1 cellular context compared by ENCODE assay signal in the genomic region with DNA sequence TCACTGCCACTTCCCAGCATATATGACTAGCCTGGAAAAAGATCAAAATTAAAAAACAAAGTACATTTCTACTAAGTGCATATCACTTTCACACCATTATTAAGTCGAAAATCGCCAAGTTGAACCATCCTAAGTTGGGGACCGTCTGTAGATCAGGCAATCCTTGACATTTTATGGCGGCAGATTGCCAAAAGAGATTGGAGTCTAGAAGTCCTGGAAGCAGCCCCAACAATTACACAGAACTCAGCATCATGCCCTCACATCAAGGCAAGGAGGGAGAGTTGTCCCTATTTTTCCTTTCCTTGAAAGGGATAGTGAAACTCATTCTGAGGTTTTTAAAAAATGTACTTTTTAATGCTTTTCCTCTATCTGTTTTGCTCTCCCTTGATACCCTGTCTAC.
TF ChIP-seq lines count a peak whose summit lies in the region.

No MANE protein-coding gene starts in this region.

TF ChIP-seq in K562, 482 proteins besides CTCF, POLR2A, EP300 and RAD21 (continued from another document):
- TF ChIP-seq, protein P1, sequence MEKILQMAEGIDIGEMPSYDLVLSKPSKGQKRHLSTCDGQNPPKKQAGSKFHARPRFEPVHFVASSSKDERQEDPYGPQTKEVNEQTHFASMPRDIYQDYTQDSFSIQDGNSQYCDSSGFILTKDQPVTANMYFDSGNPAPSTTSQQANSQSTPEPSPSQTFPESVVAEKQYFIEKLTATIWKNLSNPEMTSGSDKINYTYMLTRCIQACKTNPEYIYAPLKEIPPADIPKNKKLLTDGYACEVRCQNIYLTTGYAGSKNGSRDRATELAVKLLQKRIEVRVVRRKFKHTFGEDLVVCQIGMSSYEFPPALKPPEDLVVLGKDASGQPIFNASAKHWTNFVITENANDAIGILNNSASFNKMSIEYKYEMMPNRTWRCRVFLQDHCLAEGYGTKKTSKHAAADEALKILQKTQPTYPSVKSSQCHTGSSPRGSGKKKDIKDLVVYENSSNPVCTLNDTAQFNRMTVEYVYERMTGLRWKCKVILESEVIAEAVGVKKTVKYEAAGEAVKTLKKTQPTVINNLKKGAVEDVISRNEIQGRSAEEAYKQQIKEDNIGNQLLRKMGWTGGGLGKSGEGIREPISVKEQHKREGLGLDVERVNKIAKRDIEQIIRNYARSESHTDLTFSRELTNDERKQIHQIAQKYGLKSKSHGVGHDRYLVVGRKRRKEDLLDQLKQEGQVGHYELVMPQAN (IDR thresholded peaks at IDR 0.05; ENCODE audit: borderline replicate concordance): no peak
- TF ChIP-seq PCBP1 (IDR thresholded peaks at IDR 0.05; ENCODE audit: low read depth, low read length, poor library complexity, severe bottlenecking): no peak
- TF ChIP-seq, protein P2, sequence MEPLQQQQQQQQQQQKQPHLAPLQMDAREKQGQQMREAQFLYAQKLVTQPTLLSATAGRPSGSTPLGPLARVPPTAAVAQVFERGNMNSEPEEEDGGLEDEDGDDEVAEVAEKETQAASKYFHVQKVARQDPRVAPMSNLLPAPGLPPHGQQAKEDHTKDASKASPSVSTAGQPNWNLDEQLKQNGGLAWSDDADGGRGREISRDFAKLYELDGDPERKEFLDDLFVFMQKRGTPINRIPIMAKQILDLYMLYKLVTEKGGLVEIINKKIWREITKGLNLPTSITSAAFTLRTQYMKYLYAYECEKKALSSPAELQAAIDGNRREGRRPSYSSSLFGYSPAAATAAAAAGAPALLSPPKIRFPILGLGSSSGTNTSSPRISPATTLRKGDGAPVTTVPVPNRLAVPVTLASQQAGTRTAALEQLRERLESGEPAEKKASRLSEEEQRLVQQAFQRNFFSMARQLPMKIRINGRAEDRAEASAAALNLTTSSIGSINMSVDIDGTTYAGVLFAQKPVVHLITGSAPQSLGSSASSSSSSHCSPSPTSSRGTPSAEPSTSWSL (CRISPR knock-in tag; IDR thresholded peaks at IDR 0.05; ENCODE audit: borderline replicate concordance): no peak
